25 cellular contexts compared by ENCODE assay signal in genomic region chr17:43349142-43349541, GRCh38.
DNase-seq lines count a peak whose midpoint lies in the region; ATAC-seq and TF ChIP-seq lines count a peak whose summit lies in the region.
"Had no signal": no experiment of that assay in that cellular context is flagged by ENCODE, and none has a peak within 500 bp of the region (broad histone marks: within the 10 kb centered on the region; RNA-seq: fewer than 3 reads in every experiment).

No MANE protein-coding gene starts in this region.

- no peak for TF ChIP-seq POLR2A in NB4 (IDR thresholded peaks at IDR 0.05; ENCODE audit: extremely low read depth, insufficient read length)

- H3K9me3 ChIP-seq in subcutaneous abdominal adipose tissue (ENCODE audit: control insufficient read depth in 5 of 5, low read length in 5 of 5) = peaks cover 13 to 32% (median 31%) of the 10 kb centered on the region in 5 donors

- no peak for ATAC-seq in stimulated activated naive CD8-positive, alpha-beta T cell treated with anti-CD3 and anti-CD28 coated beads, Interleukin-15, amount 100 ng/mL, for 72 hours
- ATAC-seq in GM21423 (IDR thresholded peaks at IDR 0.05; ENCODE audit: unreplicated experiment) = no peak
- ATAC-seq: activated naive CD4-positive, alpha-beta T cell treated with anti-CD3 and anti-CD28 coated beads, Interleukin-2, amount 50 U/mL, for 72 hours; activated T-cell treated with anti-CD3 and anti-CD28 coated beads, Interleukin-2, amount 50 U/mL, for 72 hours; GM12878; left lobe of liver had no signal

- H3K27ac Mint-ChIP-seq in stimulated activated naive CD8-positive, alpha-beta T cell treated with anti-CD3 and anti-CD28 coated beads, Interleukin-15, amount 100 ng/mL, for 72 hours = no peak overlapping the region
- H3K27ac Mint-ChIP-seq: activated naive CD4-positive, alpha-beta T cell treated with anti-CD3 and anti-CD28 coated beads, Interleukin-2, amount 50 U/mL, for 72 hours; activated T-cell treated with anti-CD3 and anti-CD28 coated beads, Interleukin-2, amount 50 U/mL, for 72 hours; T-helper 1 cell treated with Interleukin-12 subunit alpha and Interleukin-12 subunit beta and Interleukin-4 antibody, amounts not matched to agents 30 μg/mL and 1 μg/mL, for 36 hours; type B pancreatic cell had no signal

- H3K27ac ChIP-seq in brain microvascular endothelial cell (no peak overlapping the region), subcutaneous abdominal adipose tissue (ENCODE audit: low read depth, low read length) (no peak overlapping the region)
- H3K27ac ChIP-seq: dorsolateral prefrontal cortex, skin epidermis had no signal

- peaks cover 20 to 45% of the 10 kb centered on the region in 2 donors for H3K9me3 Mint-ChIP-seq in stimulated activated naive CD8-positive, alpha-beta T cell treated with anti-CD3 and anti-CD28 coated beads, Interleukin-15, amount 100 ng/mL, for 72 hours

- H3K9ac ChIP-seq in subcutaneous abdominal adipose tissue (ENCODE audit: low read length in 5 of 5) = no peak overlapping the region

- no peaks in the 10 kb centered on the region for H3K27me3 ChIP-seq in brain microvascular endothelial cell (replicated peaks)
- H3K27me3 ChIP-seq in subcutaneous abdominal adipose tissue (ENCODE audit: control insufficient read depth in 5 of 5, insufficient read depth in 4 of 5, low read length in 5 of 5) = no peaks in the 10 kb centered on the region

- H3K4me1 Mint-ChIP-seq in stimulated activated naive CD8-positive, alpha-beta T cell treated with anti-CD3 and anti-CD28 coated beads, Interleukin-15, amount 100 ng/mL, for 72 hours = peaks cover 18% of the 10 kb centered on the region

- no peaks in the 10 kb centered on the region for H3K27me3 Mint-ChIP-seq in stimulated activated naive CD8-positive, alpha-beta T cell treated with anti-CD3 and anti-CD28 coated beads, Interleukin-15, amount 100 ng/mL, for 72 hours
- H3K27me3 Mint-ChIP-seq: type B pancreatic cell had no signal

- peak; percentile 13 for TF ChIP-seq CTCF in NB4 (IDR thresholded peaks at IDR 0.05; ENCODE audit: low read depth, low read length)
- TF ChIP-seq CTCF in brain microvascular endothelial cell (IDR thresholded peaks at IDR 0.05; ENCODE audit: low read depth, low read length, missing control alignments) = peak; percentile 4

- in situ Hi-C loops in brain microvascular endothelial cell (cut with HindIII; ENCODE audit: low pct_ligation_motif_present, low sequenced_read_pairs) = no loop called here

- DNase-seq in NCI-H748 (lab: John Stamatoyannopoulos, UW; ENCODE audit: unreplicated experiment) = peak; percentile 24
- no peak for DNase-seq in NCI-H748 treated with DMSO at 0.1 percent for 48 hours (lab: John Stamatoyannopoulos, UW)
- no peak for DNase-seq in NB4 (ENCODE audit: low read depth)
- no peak for DNase-seq in brain microvascular endothelial cell
- DNase-seq in stimulated activated naive CD8-positive, alpha-beta T cell treated with anti-CD3 and anti-CD28 coated beads, Interleukin-15, amount 100 ng/mL, for 72 hours = no peak
- no peak for DNase-seq in NCI-H187 (lab: John Stamatoyannopoulos, UW)
- DNase-seq: 8988T; activated CD4-positive, alpha-beta T cell treated with anti-CD3 and anti-CD28 coated beads for 4 hours; activated T-cell treated with anti-CD3 and anti-CD28 coated beads, Interleukin-2, amount 50 U/mL, for 72 hours; aorta; central memory CD4-positive, alpha-beta T cell; dorsolateral prefrontal cortex; GF-D8; mesenchymal stem cell; NCI-H1105 treated with DMSO at 0.1 percent for 48 hours; NCI-H2107; NCI-H446 had no signal

- no peaks in the 10 kb centered on the region for H3K4me1 ChIP-seq in subcutaneous abdominal adipose tissue (ENCODE audit: control insufficient read depth in 5 of 5, insufficient read depth in 5 of 5, low read length in 5 of 5)

- no peak overlapping the region for H3K4me3 ChIP-seq in NB4 (ENCODE audit: low read depth, low read length)
- H3K4me3 ChIP-seq in brain microvascular endothelial cell (ENCODE audit: low read depth, low read length) = no peak overlapping the region
- peak overlapping the region in 3 of 5 donors; percentile 10 to 31 (median 19) for H3K4me3 ChIP-seq in subcutaneous abdominal adipose tissue (ENCODE audit: low read depth in 1 of 5, low read length in 5 of 5)
- H3K4me3 ChIP-seq: dorsolateral prefrontal cortex, GM12878, skin epidermis had no signal

- H3K36me3 ChIP-seq in brain microvascular endothelial cell (replicated peaks) = no peaks in the 10 kb centered on the region
- no peaks in the 10 kb centered on the region for H3K36me3 ChIP-seq in subcutaneous abdominal adipose tissue (ENCODE audit: control insufficient read depth in 5 of 5, insufficient read depth in 5 of 5, low read length in 5 of 5)

- H3K4me3 Mint-ChIP-seq in stimulated activated naive CD8-positive, alpha-beta T cell treated with anti-CD3 and anti-CD28 coated beads, Interleukin-15, amount 100 ng/mL, for 72 hours = no peak overlapping the region
- H3K4me3 Mint-ChIP-seq: T-helper 1 cell treated with Interleukin-12 subunit alpha and Interleukin-12 subunit beta and Interleukin-4 antibody, amounts not matched to agents 30 μg/mL and 1 μg/mL, for 36 hours; type B pancreatic cell had no signal

Comparison
In these comparisons a context has a peak if more than half of its experiments do, and no peak if none do; other contexts are left out.
1. H3K4me3 ChIP-seq: peak in subcutaneous abdominal adipose tissue (3 of 5); none in NB4 (single experiment) and brain microvascular endothelial cell (single experiment).